ENCODE assay signal across 17 cellular contexts in genomic region chr3:40975711-40976121, GRCh38.
DNase-seq lines count a peak whose midpoint lies in the region; ATAC-seq and TF ChIP-seq lines count a peak whose summit lies in the region.
"Had no signal": no experiment of that assay in that cellular context is flagged by ENCODE, and none has a peak within 500 bp of the region (broad histone marks: within the 10 kb centered on the region; RNA-seq: fewer than 3 reads in every experiment).

No MANE protein-coding gene starts in this region.

- no peaks in the 10 kb centered on the region for H3K4me1 ChIP-seq in prostate gland (replicated peaks)
- H3K4me1 ChIP-seq: neural progenitor cell had no signal

- in situ Hi-C loops in astrocyte of the spinal cord (cut with HindIII; ENCODE audit: low sequenced_read_pairs), result no loop called here

- peaks cover 3% of the 10 kb centered on the region for H3K27me3 Mint-ChIP-seq in activated CD4-positive, alpha-beta memory T cell treated with anti-CD3 and anti-CD28 coated beads, Interleukin-2, amount 10 ng/mL, durations not matched to agents 7 days and 5 days

- CTCF ChIA-PET in activated CD4-positive, alpha-beta memory T cell treated with anti-CD3 and anti-CD28 coated beads, Interleukin-2, amount 10 ng/mL, durations not matched to agents 7 days and 5 days (lab: Charles Lee), result no interaction called here

- H3K4me3 ChIP-seq in astrocyte of the spinal cord (ENCODE audit: low read depth, low read length) (no peak overlapping the region), prostate gland (no peak overlapping the region)
- H3K4me3 ChIP-seq: neural progenitor cell, vagina had no signal

- H3K27ac ChIP-seq in prostate gland, result no peak overlapping the region
- H3K27ac ChIP-seq: foreskin keratinocyte, neural progenitor cell, vagina had no signal

- no peaks in the 10 kb centered on the region for H3K9me3 Mint-ChIP-seq in activated CD4-positive, alpha-beta memory T cell treated with anti-CD3 and anti-CD28 coated beads, Interleukin-2, amount 10 ng/mL, durations not matched to agents 7 days and 5 days
- H3K9me3 Mint-ChIP-seq: neural progenitor cell; stimulated activated naive CD8-positive, alpha-beta T cell treated with anti-CD3 and anti-CD28 coated beads, Interleukin-15, amount 100 ng/mL, for 72 hours had no signal

- DNase-seq in EH (ENCODE audit: low read depth), result peak; percentile 57
- peak; percentile 48 for DNase-seq in astrocyte of the spinal cord (ENCODE audit: low read depth, low spot score)
- no peak for DNase-seq in left cardiac atrium
- peak; percentile 19 for DNase-seq in prostate gland (ENCODE audit: low spot score)
- no peak for DNase-seq in head of caudate nucleus
- DNase-seq in germinal center (ENCODE audit: low spot score), result no peak
- DNase-seq in activated CD4-positive, alpha-beta memory T cell treated with anti-CD3 and anti-CD28 coated beads, Interleukin-2, amount 10 ng/mL, durations not matched to agents 7 days and 5 days, result no peak
- DNase-seq: activated CD4-positive, CD25-positive, alpha-beta regulatory T cell; central memory CD4-positive, alpha-beta T cell; foreskin keratinocyte; midbrain; MM.1S; NCI-H187; stimulated activated naive CD8-positive, alpha-beta T cell treated with anti-CD3 and anti-CD28 coated beads, Interleukin-15, amount 100 ng/mL, for 72 hours had no signal

- no peak overlapping the region for H3K27ac Mint-ChIP-seq in activated CD4-positive, alpha-beta memory T cell treated with anti-CD3 and anti-CD28 coated beads, Interleukin-2, amount 10 ng/mL, durations not matched to agents 7 days and 5 days
- H3K27ac Mint-ChIP-seq: neural progenitor cell; stimulated activated naive CD8-positive, alpha-beta T cell treated with anti-CD3 and anti-CD28 coated beads, Interleukin-15, amount 100 ng/mL, for 72 hours had no signal

- WGBS in prostate gland, result 38% methylated on average over 6 of the region's 6 CpGs

- H3K4me3 Mint-ChIP-seq in activated CD4-positive, alpha-beta memory T cell treated with anti-CD3 and anti-CD28 coated beads, Interleukin-2, amount 10 ng/mL, durations not matched to agents 7 days and 5 days, result no peak overlapping the region
- H3K4me3 Mint-ChIP-seq: neural progenitor cell; stimulated activated naive CD8-positive, alpha-beta T cell treated with anti-CD3 and anti-CD28 coated beads, Interleukin-15, amount 100 ng/mL, for 72 hours had no signal

- H3K36me3 Mint-ChIP-seq in activated CD4-positive, alpha-beta memory T cell treated with anti-CD3 and anti-CD28 coated beads, Interleukin-2, amount 10 ng/mL, durations not matched to agents 7 days and 5 days (ENCODE audit: low read depth), result no peaks in the 10 kb centered on the region
- H3K36me3 Mint-ChIP-seq: neural progenitor cell had no signal

- peaks cover 37% of the 10 kb centered on the region for H3K4me1 Mint-ChIP-seq in activated CD4-positive, alpha-beta memory T cell treated with anti-CD3 and anti-CD28 coated beads, Interleukin-2, amount 10 ng/mL, durations not matched to agents 7 days and 5 days

- H3K36me3 ChIP-seq in prostate gland, result no peaks in the 10 kb centered on the region
- H3K36me3 ChIP-seq: neural progenitor cell, vagina had no signal

- no peaks in the 10 kb centered on the region for H3K27me3 ChIP-seq in prostate gland (replicated peaks; ENCODE audit: insufficient read depth)
- H3K27me3 ChIP-seq: neural progenitor cell, vagina had no signal

- POLR2A ChIA-PET in activated CD4-positive, alpha-beta memory T cell treated with anti-CD3 and anti-CD28 coated beads, Interleukin-2, amount 10 ng/mL, durations not matched to agents 7 days and 5 days (lab: Charles Lee), result no interaction called here

- intact Hi-C loops in left cardiac atrium (cut with DNase I) (loop anchor here in 1 of 2 donors (5.0 to 10.0 kb wide), 2 partner anchors 52 to 391 kb away; no protein-coding TSS in a partner anchor), prostate gland (cut with DNase I) (loop anchor here (10.0 kb wide), 2 partner anchors 391 to 521 kb away; partner anchors contain the start of gene RPL14), head of caudate nucleus (cut with DNase I) (no loop called here)

- H3K9me3 ChIP-seq in prostate gland, result no peaks in the 10 kb centered on the region
- H3K9me3 ChIP-seq: vagina had no signal

- TF ChIP-seq POLR2A in prostate gland (IDR thresholded peaks at IDR 0.05), result no peak

- TF ChIP-seq CTCF in astrocyte of the spinal cord (IDR thresholded peaks at IDR 0.05; ENCODE audit: low read depth, low read length), result no peak
- TF ChIP-seq CTCF in prostate gland (IDR thresholded peaks at IDR 0.05), result no peak

- ATAC-seq in left cardiac atrium, result peak; percentile 27 to 34
- no peak for ATAC-seq in GM21529 (IDR thresholded peaks at IDR 0.05; ENCODE audit: unreplicated experiment)
- ATAC-seq: foreskin keratinocyte; stimulated activated naive CD8-positive, alpha-beta T cell treated with anti-CD3 and anti-CD28 coated beads, Interleukin-15, amount 100 ng/mL, for 72 hours had no signal

Comparison
In these comparisons a context has a peak if more than half of its experiments do, and no peak if none do; other contexts are left out.
1. DNase-seq: peak in EH (single experiment), astrocyte of the spinal cord (single experiment) and prostate gland (single experiment); none in left cardiac atrium (single experiment), head of caudate nucleus (0 of 42), germinal center (single experiment) and activated CD4-positive, alpha-beta memory T cell treated with anti-CD3 and anti-CD28 coated beads, Interleukin-2, amount 10 ng/mL, durations not matched to agents 7 days and 5 days (single experiment).